ENCODE assay signal across 37 cellular contexts in the genomic region with DNA sequence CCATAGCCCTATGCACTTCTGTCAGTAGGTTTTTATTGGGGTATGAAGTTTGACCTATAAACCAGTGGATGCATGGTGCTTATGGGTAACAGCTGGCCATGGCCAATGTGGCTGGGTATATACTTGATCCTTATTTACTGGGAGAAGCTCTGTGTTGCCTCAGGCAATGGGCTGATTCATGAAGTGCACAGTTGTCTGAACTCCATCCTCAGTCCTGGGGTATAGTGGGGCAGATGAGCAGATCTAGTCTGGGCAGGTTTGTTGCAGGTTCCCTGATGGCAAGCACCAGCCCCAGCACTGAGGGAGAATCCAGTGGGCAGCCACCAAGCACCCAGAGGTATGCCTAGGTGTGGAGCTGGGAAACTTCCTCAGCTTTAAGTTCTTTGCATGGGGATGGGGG.
DNase-seq lines count a peak whose midpoint lies in the region; ATAC-seq, FAIRE-seq and TF ChIP-seq lines count a peak whose summit lies in the region.
"Had no signal": no experiment of that assay in that cellular context is flagged by ENCODE, and none has a peak within 500 bp of the region (broad histone marks: within the 10 kb centered on the region; RNA-seq: fewer than 3 reads in every experiment).

No MANE protein-coding gene starts in this region.

- TF ChIP-seq CTCF in bronchial epithelial cell (IDR thresholded peaks at IDR 0.05; ENCODE audit: insufficient read depth, low read length, severe bottlenecking) (no peak), epithelial cell of esophagus (IDR thresholded peaks at IDR 0.05; ENCODE audit: insufficient read depth, low read depth, low read length, missing control alignments) (no peak), foreskin keratinocyte (conservative IDR thresholded peaks at IDR 0.05) (no peak)

- H3K27ac ChIP-seq in SJCRH30 (no peak overlapping the region), foreskin keratinocyte (no peak overlapping the region)
- H3K27ac ChIP-seq: 22Rv1; A549; BLaER1; BLaER1 treated with 17β-estradiol and CSF1 and Interleukin-3, amounts not matched to agents 10 nM and 100 nM; C4-2B had no signal

- H3K9me3 ChIP-seq in SJCRH30 (replicated peaks): no peaks in the 10 kb centered on the region
- H3K9me3 ChIP-seq: A549, BE2C had no signal

- H3K4me3 ChIP-seq in SJCRH30 (no peak overlapping the region), bronchial epithelial cell (ENCODE audit: low read depth, low read length) (no peak overlapping the region), epithelial cell of esophagus (ENCODE audit: low read length) (no peak overlapping the region)
- H3K4me3 ChIP-seq: A549; BLaER1; BLaER1 treated with 17β-estradiol and CSF1 and Interleukin-3, amounts not matched to agents 10 nM and 100 nM had no signal

- no peak overlapping the region for H3K4me3 Mint-ChIP-seq in activated naive CD8-positive, alpha-beta T cell treated with anti-CD3 and anti-CD28 coated beads, Interleukin-2, amount 50 U/mL, for 24 hours
- H3K4me3 Mint-ChIP-seq: B cell; CD14-positive monocyte; CD4-positive, alpha-beta memory T cell; CD4-positive, alpha-beta T cell; CD4-positive, CD25-positive, alpha-beta regulatory T cell; CD8-positive, alpha-beta memory T cell; CD8-positive, alpha-beta T cell had no signal

- peaks cover 11% of the 10 kb centered on the region for H3K9me3 Mint-ChIP-seq in activated naive CD8-positive, alpha-beta T cell treated with anti-CD3 and anti-CD28 coated beads, Interleukin-2, amount 50 U/mL, for 24 hours

- DNase-seq in SJCRH30 (peak; percentile 20 to 46), bronchial epithelial cell (ENCODE audit: low read depth) (peak; percentile 66), epithelial cell of esophagus (ENCODE audit: low read depth) (peak; percentile 66), foreskin keratinocyte (peak; percentile 16 to 61), COLO829 (ENCODE audit: low spot score) (no peak), HTR-8/SVneo (ENCODE audit: insufficient read length, low spot score) (no peak), GOT3 (lab: John Stamatoyannopoulos, UW) (no peak)
- no peak for DNase-seq in activated naive CD8-positive, alpha-beta T cell treated with anti-CD3 and anti-CD28 coated beads, Interleukin-2, amount 50 U/mL, for 24 hours
- DNase-seq: 8988T; ACHN; AML-193; BE2C; C1 segment of cervical spinal cord; Caco-2; Calu3; CD4-positive, alpha-beta memory T cell; CD4-positive, alpha-beta T cell; CD4-positive, CD25-positive, alpha-beta regulatory T cell; CD8-positive, alpha-beta memory T cell; CD8-positive, alpha-beta T cell; COR-L47; DMS 273 treated with DMSO at 0.1 percent for 48 hours; DMS153; DMS53; DMS79; DMS79 treated with DMSO at 0.1 percent for 48 hours; DND-41; EL had no signal

- H3K27ac Mint-ChIP-seq in activated naive CD8-positive, alpha-beta T cell treated with anti-CD3 and anti-CD28 coated beads, Interleukin-2, amount 50 U/mL, for 24 hours: no peak overlapping the region
- H3K27ac Mint-ChIP-seq: B cell; CD14-positive monocyte; CD4-positive, alpha-beta memory T cell; CD4-positive, alpha-beta T cell; CD4-positive, CD25-positive, alpha-beta regulatory T cell; CD8-positive, alpha-beta memory T cell; CD8-positive, alpha-beta T cell had no signal

- no peaks in the 10 kb centered on the region for H3K27me3 Mint-ChIP-seq in activated naive CD8-positive, alpha-beta T cell treated with anti-CD3 and anti-CD28 coated beads, Interleukin-2, amount 50 U/mL, for 24 hours
- H3K27me3 Mint-ChIP-seq: B cell; CD4-positive, alpha-beta memory T cell; CD4-positive, alpha-beta T cell; CD4-positive, CD25-positive, alpha-beta regulatory T cell had no signal

- H3K4me1 ChIP-seq in SJCRH30 (peaks cover 15% of the 10 kb centered on the region), foreskin keratinocyte (no peaks in the 10 kb centered on the region)
- H3K4me1 ChIP-seq: A549; BE2C; BLaER1; BLaER1 treated with 17β-estradiol and CSF1 and Interleukin-3, amounts not matched to agents 10 nM and 100 nM; Caco-2 had no signal

- FAIRE-seq in bronchial epithelial cell (lab: Jason Lieb, UNC) (peak; percentile 23), HTR-8/SVneo (lab: Jason Lieb, UNC) (no peak)
- FAIRE-seq: A204.1, A549, D721Med had no signal

- H3K4me1 Mint-ChIP-seq in activated naive CD8-positive, alpha-beta T cell treated with anti-CD3 and anti-CD28 coated beads, Interleukin-2, amount 50 U/mL, for 24 hours: no peaks in the 10 kb centered on the region
- H3K4me1 Mint-ChIP-seq: B cell; CD14-positive monocyte; CD4-positive, alpha-beta memory T cell; CD4-positive, CD25-positive, alpha-beta regulatory T cell; CD8-positive, alpha-beta memory T cell had no signal

- H3K36me3 Mint-ChIP-seq in activated naive CD8-positive, alpha-beta T cell treated with anti-CD3 and anti-CD28 coated beads, Interleukin-2, amount 50 U/mL, for 24 hours (ENCODE audit: low read depth): no peaks in the 10 kb centered on the region
- H3K36me3 Mint-ChIP-seq: CD14-positive monocyte; CD4-positive, CD25-positive, alpha-beta regulatory T cell; CD8-positive, alpha-beta memory T cell; CD8-positive, alpha-beta T cell had no signal

- H3K27me3 ChIP-seq in SJCRH30 (no peaks in the 10 kb centered on the region), bronchial epithelial cell (ENCODE audit: control insufficient read depth, insufficient read depth, low read length) (no peaks in the 10 kb centered on the region), foreskin keratinocyte (no peaks in the 10 kb centered on the region)
- H3K27me3 ChIP-seq: BE2C; BLaER1; BLaER1 treated with 17β-estradiol and CSF1 and Interleukin-3, amounts not matched to agents 10 nM and 100 nM had no signal

- peak; percentile 26 for ATAC-seq in foreskin keratinocyte
- ATAC-seq in activated naive CD8-positive, alpha-beta T cell treated with anti-CD3 and anti-CD28 coated beads, Interleukin-2, amount 50 U/mL, for 24 hours: no peak
- ATAC-seq: A549; CD8-positive, alpha-beta T cell had no signal

- H3K36me3 ChIP-seq in SJCRH30 (no peaks in the 10 kb centered on the region), bronchial epithelial cell (ENCODE audit: control insufficient read depth, insufficient read depth, low read length) (no peaks in the 10 kb centered on the region)
- H3K36me3 ChIP-seq: BE2C; BLaER1; BLaER1 treated with 17β-estradiol and CSF1 and Interleukin-3, amounts not matched to agents 10 nM and 100 nM had no signal

Comparison
In these comparisons a context has a peak if more than half of its experiments do, and no peak if none do; other contexts are left out.
1. DNase-seq: peak in SJCRH30 (2 of 2), bronchial epithelial cell (single experiment), epithelial cell of esophagus (single experiment) and foreskin keratinocyte (2 of 2); none in COLO829 (single experiment), HTR-8/SVneo (single experiment), GOT3 (single experiment) and activated naive CD8-positive, alpha-beta T cell treated with anti-CD3 and anti-CD28 coated beads, Interleukin-2, amount 50 U/mL, for 24 hours (single experiment).